ENCODE assay signal across 32 cellular contexts in the genomic region with DNA sequence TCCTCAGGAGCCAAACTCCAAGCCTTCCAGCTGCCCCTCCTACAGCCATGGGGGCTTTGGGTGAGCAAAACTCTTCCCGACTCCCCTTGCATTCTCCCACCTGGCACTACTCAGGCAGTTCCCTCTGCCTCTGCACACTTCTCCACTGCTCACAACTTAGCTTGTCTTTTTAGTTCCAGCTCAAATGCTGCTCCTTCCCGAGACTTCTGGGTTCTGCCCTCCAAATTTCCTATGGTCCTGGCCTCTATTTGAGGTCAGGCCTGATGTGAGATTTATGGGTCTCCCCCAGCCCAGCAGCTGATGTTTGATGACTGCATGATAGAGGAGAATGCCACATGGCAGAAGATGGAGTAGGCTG. TPM values are rescaled to one million over a fixed set of nuclear protein-coding genes. Genes with fewer than 3 reads are reported as not detected.
"Had no signal": no experiment of that assay in that cellular context is flagged by ENCODE, and none has a peak within 500 bp of the region (broad histone marks: within the 10 kb centered on the region; RNA-seq: fewer than 3 reads in every experiment).

No MANE protein-coding gene starts in this region.

- H3K27ac ChIP-seq: brain microvascular endothelial cell, coronary artery, dorsolateral prefrontal cortex, esophagus squamous epithelium, gastroesophageal sphincter had no signal

- ATAC-seq: effector memory CD8-positive, alpha-beta T cell; gastroesophageal sphincter had no signal

- H3K4me1 ChIP-seq: esophagus squamous epithelium had no signal

- DNase-seq: activated CD4-positive, alpha-beta memory T cell treated with anti-CD3 and anti-CD28 coated beads, Interleukin-2, amount 10 ng/mL, durations not matched to agents 7 days and 5 days; activated CD4-positive, alpha-beta T cell treated with anti-CD3 and anti-CD28 coated beads for 1 hour; activated CD4-positive, alpha-beta T cell treated with anti-CD3 and anti-CD28 coated beads for 4 hours; activated CD4-positive, alpha-beta T cell treated with anti-CD3 and anti-CD28 coated beads, Interleukin-2, amount 10 ng/mL, durations not matched to agents 7 days and 5 days; activated CD4-positive, alpha-beta T cell treated with anti-CD3 and anti-CD28 coated beads, Interleukin-2, amount 50 U/mL, for 4 hours; activated CD8-positive, alpha-beta memory T cell treated with anti-CD3 and anti-CD28 coated beads, Interleukin-2, amount 50 U/mL, for 4 hours; activated gamma-delta T cell treated with Interleukin-2 at 50 U/mL for 16 hours; activated naive CD4-positive, alpha-beta T cell treated with anti-CD3 and anti-CD28 coated beads, Interleukin-2, amount 50 U/mL, for 16 hours; activated naive CD4-positive, alpha-beta T cell treated with Interleukin-2 at 50 U/mL for 16 hours; activated T-cell treated with anti-CD3 and anti-CD28 coated beads, Interleukin-2, amount 50 U/mL, for 1 hour; activated T-cell treated with anti-CD3 and anti-CD28 coated beads, Interleukin-2, amount 50 U/mL, for 48 hours; amniotic stem cell; anterior cingulate cortex; brain microvascular endothelial cell; dorsolateral prefrontal cortex; effector CD4-positive, alpha-beta T cell; effector memory CD8-positive, alpha-beta T cell; erythroblast; esophagus squamous epithelium; foreskin melanocyte; T-helper 2 cell had no signal

- H3K9me3 ChIP-seq: esophagus squamous epithelium, gastroesophageal sphincter had no signal

- H3K36me3 ChIP-seq: brain microvascular endothelial cell, esophagus squamous epithelium, gastroesophageal sphincter had no signal

- H3K4me3 ChIP-seq: coronary artery, dorsolateral prefrontal cortex, esophagus squamous epithelium, gastroesophageal sphincter had no signal

RNA-seq across cellular contexts. Expression of a gene that starts 5.7 kb away (rescaled TPM):
- total RNA-seq: activated CD4-positive, alpha-beta memory T cell treated with anti-CD3 and anti-CD28 coated beads, Interleukin-2, amount 10 ng/mL, durations not matched to agents 7 days and 5 days; activated CD4-positive, alpha-beta T cell treated with anti-CD3 and anti-CD28 coated beads, Interleukin-2, amount 10 ng/mL, durations not matched to agents 7 days and 5 days; activated T-helper 1 cell treated with anti-CD3 and anti-CD28 coated beads, Interleukin-12 subunit alpha, Interleukin-12 subunit beta, Interleukin-2, Interleukin-4 antibody, amounts not matched to agents 30 ng/mL and 10 ng/mL and 1 ng/mL, durations not matched to agents 14 hours and 24 hours and 36 hours; activated T-helper 2 cell treated with anti-CD3 and anti-CD28 coated beads, Interferon-gamma antibody, Interleukin-2, Interleukin-4, amounts not matched to agents 10 μg/mL and 5 μg/mL and 100 μg/mL, durations not matched to agents 14 hours and 24 hours and 36 hours; astrocyte; bronchial epithelial cell; cardiac septum; fibroblast of lung; fibroblast of villous mesenchyme; glomerular endothelial cell; T-helper 1 cell treated with Interleukin-12 subunit alpha and Interleukin-12 subunit beta and Interleukin-4 antibody, amounts not matched to agents 30 ng/mL and 1 ng/mL, for 36 hours had no signal
- polyA plus RNA-seq: fibroblast of lung had no signal
